In the genomic region with DNA sequence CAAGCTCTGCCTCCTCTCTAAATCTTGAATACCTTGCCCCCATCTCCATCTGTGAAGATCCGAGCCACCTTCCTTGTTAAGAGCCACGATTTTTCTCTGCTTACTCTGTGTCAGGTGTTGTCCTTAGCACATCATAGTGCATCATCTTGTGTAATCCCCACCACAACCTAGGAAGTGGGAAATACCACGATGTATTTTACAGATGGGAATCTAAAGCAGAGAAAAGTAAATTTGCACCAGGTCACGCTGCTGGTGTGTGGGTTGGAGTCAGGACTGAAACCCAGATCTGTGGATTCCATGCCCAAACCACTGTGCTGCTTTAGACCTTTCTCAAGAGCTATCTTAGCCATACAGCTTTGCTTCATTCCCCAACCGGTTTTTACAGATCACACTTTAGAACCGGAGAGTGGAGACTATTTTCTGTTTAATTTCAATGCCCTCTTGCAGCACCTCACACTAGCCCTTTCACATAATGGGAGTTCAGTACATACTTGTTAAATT, we compare ENCODE assay signal across 1 cellular context.
TF ChIP-seq lines count a peak whose summit lies in the region.

No MANE protein-coding gene starts in this region.

TF ChIP-seq in GM23338, 12 proteins besides CTCF, POLR2A, EP300 and RAD21 (continued from another document):
- TF ChIP-seq, protein P1, sequence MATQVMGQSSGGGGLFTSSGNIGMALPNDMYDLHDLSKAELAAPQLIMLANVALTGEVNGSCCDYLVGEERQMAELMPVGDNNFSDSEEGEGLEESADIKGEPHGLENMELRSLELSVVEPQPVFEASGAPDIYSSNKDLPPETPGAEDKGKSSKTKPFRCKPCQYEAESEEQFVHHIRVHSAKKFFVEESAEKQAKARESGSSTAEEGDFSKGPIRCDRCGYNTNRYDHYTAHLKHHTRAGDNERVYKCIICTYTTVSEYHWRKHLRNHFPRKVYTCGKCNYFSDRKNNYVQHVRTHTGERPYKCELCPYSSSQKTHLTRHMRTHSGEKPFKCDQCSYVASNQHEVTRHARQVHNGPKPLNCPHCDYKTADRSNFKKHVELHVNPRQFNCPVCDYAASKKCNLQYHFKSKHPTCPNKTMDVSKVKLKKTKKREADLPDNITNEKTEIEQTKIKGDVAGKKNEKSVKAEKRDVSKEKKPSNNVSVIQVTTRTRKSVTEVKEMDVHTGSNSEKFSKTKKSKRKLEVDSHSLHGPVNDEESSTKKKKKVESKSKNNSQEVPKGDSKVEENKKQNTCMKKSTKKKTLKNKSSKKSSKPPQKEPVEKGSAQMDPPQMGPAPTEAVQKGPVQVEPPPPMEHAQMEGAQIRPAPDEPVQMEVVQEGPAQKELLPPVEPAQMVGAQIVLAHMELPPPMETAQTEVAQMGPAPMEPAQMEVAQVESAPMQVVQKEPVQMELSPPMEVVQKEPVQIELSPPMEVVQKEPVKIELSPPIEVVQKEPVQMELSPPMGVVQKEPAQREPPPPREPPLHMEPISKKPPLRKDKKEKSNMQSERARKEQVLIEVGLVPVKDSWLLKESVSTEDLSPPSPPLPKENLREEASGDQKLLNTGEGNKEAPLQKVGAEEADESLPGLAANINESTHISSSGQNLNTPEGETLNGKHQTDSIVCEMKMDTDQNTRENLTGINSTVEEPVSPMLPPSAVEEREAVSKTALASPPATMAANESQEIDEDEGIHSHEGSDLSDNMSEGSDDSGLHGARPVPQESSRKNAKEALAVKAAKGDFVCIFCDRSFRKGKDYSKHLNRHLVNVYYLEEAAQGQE (IDR thresholded peaks at IDR 0.05; ENCODE audit: unreplicated experiment): no peak
- TF ChIP-seq ZNF114 (CRISPR knock-in tag; IDR thresholded peaks at IDR 0.05) (no peak), ZNF331 (CRISPR knock-in tag; IDR thresholded peaks at IDR 0.05; ENCODE audit: low read depth) (no peak), STAT1 (IDR thresholded peaks at IDR 0.05; ENCODE audit: unreplicated experiment) (no peak), POLR2AphosphoS5 (IDR thresholded peaks at IDR 0.05; ENCODE audit: low read depth) (no peak), EZH2phosphoT487 (IDR thresholded peaks at IDR 0.05; ENCODE audit: unreplicated experiment) (no peak), JUNB (IDR thresholded peaks at IDR 0.05; ENCODE audit: unreplicated experiment) (no peak)
- TF ChIP-seq, protein P2, sequence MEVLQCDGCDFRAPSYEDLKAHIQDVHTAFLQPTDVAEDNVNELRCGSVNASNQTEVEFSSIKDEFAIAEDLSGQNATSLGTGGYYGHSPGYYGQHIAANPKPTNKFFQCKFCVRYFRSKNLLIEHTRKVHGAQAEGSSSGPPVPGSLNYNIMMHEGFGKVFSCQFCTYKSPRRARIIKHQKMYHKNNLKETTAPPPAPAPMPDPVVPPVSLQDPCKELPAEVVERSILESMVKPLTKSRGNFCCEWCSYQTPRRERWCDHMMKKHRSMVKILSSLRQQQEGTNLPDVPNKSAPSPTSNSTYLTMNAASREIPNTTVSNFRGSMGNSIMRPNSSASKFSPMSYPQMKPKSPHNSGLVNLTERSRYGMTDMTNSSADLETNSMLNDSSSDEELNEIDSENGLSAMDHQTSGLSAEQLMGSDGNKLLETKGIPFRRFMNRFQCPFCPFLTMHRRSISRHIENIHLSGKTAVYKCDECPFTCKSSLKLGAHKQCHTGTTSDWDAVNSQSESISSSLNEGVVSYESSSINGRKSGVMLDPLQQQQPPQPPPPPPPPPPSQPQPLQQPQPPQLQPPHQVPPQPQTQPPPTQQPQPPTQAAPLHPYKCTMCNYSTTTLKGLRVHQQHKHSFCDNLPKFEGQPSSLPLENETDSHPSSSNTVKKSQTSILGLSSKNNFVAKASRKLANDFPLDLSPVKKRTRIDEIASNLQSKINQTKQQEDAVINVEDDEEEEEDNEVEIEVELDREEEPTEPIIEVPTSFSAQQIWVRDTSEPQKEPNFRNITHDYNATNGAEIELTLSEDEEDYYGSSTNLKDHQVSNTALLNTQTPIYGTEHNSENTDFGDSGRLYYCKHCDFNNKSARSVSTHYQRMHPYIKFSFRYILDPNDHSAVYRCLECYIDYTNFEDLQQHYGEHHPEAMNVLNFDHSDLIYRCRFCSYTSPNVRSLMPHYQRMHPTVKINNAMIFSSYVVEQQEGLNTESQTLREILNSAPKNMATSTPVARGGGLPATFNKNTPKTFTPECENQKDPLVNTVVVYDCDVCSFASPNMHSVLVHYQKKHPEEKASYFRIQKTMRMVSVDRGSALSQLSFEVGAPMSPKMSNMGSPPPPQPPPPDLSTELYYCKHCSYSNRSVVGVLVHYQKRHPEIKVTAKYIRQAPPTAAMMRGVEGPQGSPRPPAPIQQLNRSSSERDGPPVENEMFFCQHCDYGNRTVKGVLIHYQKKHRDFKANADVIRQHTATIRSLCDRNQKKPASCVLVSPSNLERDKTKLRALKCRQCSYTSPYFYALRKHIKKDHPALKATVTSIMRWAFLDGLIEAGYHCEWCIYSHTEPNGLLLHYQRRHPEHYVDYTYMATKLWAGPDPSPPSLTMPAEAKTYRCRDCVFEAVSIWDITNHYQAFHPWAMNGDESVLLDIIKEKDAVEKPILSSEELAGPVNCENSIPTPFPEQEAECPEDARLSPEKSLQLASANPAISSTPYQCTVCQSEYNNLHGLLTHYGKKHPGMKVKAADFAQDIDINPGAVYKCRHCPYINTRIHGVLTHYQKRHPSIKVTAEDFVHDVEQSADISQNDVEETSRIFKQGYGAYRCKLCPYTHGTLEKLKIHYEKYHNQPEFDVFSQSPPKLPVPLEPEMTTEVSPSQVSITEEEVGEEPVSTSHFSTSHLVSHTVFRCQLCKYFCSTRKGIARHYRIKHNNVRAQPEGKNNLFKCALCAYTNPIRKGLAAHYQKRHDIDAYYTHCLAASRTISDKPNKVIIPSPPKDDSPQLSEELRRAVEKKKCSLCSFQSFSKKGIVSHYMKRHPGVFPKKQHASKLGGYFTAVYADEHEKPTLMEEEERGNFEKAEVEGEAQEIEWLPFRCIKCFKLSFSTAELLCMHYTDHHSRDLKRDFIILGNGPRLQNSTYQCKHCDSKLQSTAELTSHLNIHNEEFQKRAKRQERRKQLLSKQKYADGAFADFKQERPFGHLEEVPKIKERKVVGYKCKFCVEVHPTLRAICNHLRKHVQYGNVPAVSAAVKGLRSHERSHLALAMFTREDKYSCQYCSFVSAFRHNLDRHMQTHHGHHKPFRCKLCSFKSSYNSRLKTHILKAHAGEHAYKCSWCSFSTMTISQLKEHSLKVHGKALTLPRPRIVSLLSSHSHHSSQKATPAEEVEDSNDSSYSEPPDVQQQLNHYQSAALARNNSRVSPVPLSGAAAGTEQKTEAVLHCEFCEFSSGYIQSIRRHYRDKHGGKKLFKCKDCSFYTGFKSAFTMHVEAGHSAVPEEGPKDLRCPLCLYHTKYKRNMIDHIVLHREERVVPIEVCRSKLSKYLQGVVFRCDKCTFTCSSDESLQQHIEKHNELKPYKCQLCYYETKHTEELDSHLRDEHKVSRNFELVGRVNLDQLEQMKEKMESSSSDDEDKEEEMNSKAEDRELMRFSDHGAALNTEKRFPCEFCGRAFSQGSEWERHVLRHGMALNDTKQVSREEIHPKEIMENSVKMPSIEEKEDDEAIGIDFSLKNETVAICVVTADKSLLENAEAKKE (CRISPR knock-in tag; IDR thresholded peaks at IDR 0.05): no peak
